27 cellular contexts compared by ENCODE assay signal in the genomic region with DNA sequence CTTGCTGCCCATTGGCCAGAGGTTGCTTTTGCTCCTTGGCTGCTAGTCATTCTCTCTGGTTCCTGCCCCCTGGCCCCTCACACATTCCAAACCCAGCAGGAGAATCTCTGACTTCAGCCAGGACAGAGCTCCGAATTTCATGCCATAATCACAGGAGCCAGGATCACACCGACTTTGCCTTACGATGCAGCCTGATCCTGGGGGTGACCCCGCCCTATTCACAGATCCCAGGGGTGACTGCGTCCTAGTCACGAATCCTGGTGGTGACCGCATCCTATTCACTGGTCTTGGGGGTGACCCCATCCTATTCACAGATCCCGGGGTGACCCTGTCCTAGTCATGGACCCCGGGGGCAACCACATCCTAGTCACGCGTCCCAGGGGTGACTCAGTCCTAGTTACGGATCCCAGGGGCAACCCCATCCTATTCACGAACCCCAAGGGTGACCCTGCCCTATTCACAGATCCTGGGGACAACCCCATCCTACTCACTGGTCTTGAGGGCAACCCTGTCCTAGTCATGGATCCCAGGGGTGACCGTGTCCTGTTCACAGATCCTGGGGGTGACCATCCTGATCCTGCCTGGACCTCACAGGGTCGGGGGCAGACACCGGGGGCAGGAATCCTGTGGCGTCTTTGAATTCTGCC. TPM values are rescaled to one million over a fixed set of nuclear protein-coding genes. Genes with fewer than 3 reads are reported as not detected.
"Had no signal": no experiment of that assay in that cellular context is flagged by ENCODE, and none has a peak within 500 bp of the region (broad histone marks: within the 10 kb centered on the region; RNA-seq: fewer than 3 reads in every experiment).

No MANE protein-coding gene starts in this region.

- DNase-seq: activated CD4-positive, alpha-beta memory T cell treated with anti-CD3 and anti-CD28 coated beads for 36 hours; activated CD4-positive, alpha-beta T cell treated with anti-CD3 and anti-CD28 coated beads for 48 hours; activated T-cell treated with anti-CD3 and anti-CD28 coated beads, Interleukin-2, amount 50 U/mL, for 4 hours; anterior cingulate cortex; dermis blood vessel endothelial cell; effector CD4-positive, alpha-beta T cell; gastrocnemius medialis; islet precursor cell; left cardiac atrium; left ventricle myocardium superior; spleen; T-helper 17 cell; T1000; upper lobe of left lung; WERI-Rb-1 had no signal

- H3K4me1 Mint-ChIP-seq: nephron, T-helper 17 cell had no signal

- H3K4me3 Mint-ChIP-seq: activated CD4-positive, alpha-beta memory T cell treated with anti-CD3 and anti-CD28 coated beads for 36 hours; activated naive CD8-positive, alpha-beta T cell; activated T-cell treated with anti-CD3 and anti-CD28 coated beads, Interleukin-2, amount 50 U/mL, for 4 hours; nephron; stimulated activated naive CD8-positive, alpha-beta T cell treated with anti-CD3 and anti-CD28 coated beads, Interleukin-15, Interleukin-2, amounts not matched to agents 100 ng/mL and 50 ng/mL, for 24 hours; T-helper 17 cell had no signal

- H3K79me2 ChIP-seq: hepatocyte had no signal

- H3K4me1 ChIP-seq: gastrocnemius medialis, prostate gland, spleen, upper lobe of left lung had no signal

- ATAC-seq: activated CD4-positive, CD25-positive, alpha-beta regulatory T cell treated with anti-CD3 and anti-CD28 coated beads, Interleukin-2, amount 50 U/mL, for 24 hours; activated T-cell treated with anti-CD3 and anti-CD28 coated beads, Interleukin-2, amount 50 U/mL, for 4 hours; gastrocnemius medialis; left cardiac atrium; left ventricle myocardium superior; T-helper 17 cell had no signal

- H3K4me3 ChIP-seq: gastrocnemius medialis, hepatocyte, ovary, prostate gland, spleen, thoracic aorta, upper lobe of left lung had no signal

- H2AFZ ChIP-seq: hepatocyte had no signal

- H3K27ac ChIP-seq: epithelial cell of prostate, gastrocnemius medialis, hepatocyte, ovary, prostate gland, spleen, thoracic aorta, upper lobe of left lung, WERI-Rb-1 had no signal

- H3K27me3 Mint-ChIP-seq: activated CD4-positive, alpha-beta memory T cell treated with anti-CD3 and anti-CD28 coated beads for 36 hours; activated naive CD8-positive, alpha-beta T cell; stimulated activated naive CD8-positive, alpha-beta T cell treated with anti-CD3 and anti-CD28 coated beads, Interleukin-15, Interleukin-2, amounts not matched to agents 100 ng/mL and 50 ng/mL, for 24 hours; T-helper 17 cell had no signal

- H3K27ac Mint-ChIP-seq: activated CD4-positive, alpha-beta memory T cell treated with anti-CD3 and anti-CD28 coated beads for 36 hours; activated naive CD8-positive, alpha-beta T cell; activated T-helper 2 cell treated with anti-CD3 and anti-CD28 coated beads, Interferon-gamma antibody, Interleukin-2, Interleukin-4, amounts not matched to agents 10 μg/mL and 5 μg/mL and 100 μg/mL, durations not matched to agents 14 hours and 24 hours and 36 hours; nephron; stimulated activated naive CD8-positive, alpha-beta T cell treated with anti-CD3 and anti-CD28 coated beads, Interleukin-15, Interleukin-2, amounts not matched to agents 100 ng/mL and 50 ng/mL, for 24 hours; T-helper 17 cell had no signal

- FAIRE-seq: colon had no signal

- H3K36me3 ChIP-seq: ovary, prostate gland, thoracic aorta, WERI-Rb-1 had no signal

- H3K9me3 ChIP-seq: gastrocnemius medialis, prostate gland, thoracic aorta had no signal

- H3K27me3 ChIP-seq: gastrocnemius medialis, hepatocyte, ovary, spleen, upper lobe of left lung had no signal

- H3K4me2 ChIP-seq: hepatocyte had no signal

RNA-seq across cellular contexts. Expression of gene TEX29, which starts 7.4 kb away (rescaled TPM):
- total RNA-seq: subcutaneous adipose tissue, T-helper 17 cell, thoracic aorta had no signal
